Comparison of ENCODE assay signal across 8 cellular contexts in genomic region chr11:64284962-64285884, GRCh38. TPM values are rescaled to one million over a fixed set of nuclear protein-coding genes. Genes with fewer than 3 reads are reported as not detected.
A peak's percentile ranks its signal among the peaks of the same experiment; 100 is the strongest.
DNase-seq lines count a peak whose midpoint lies in the region; ATAC-seq, FAIRE-seq and TF ChIP-seq lines count a peak whose summit lies in the region.

Gene GPR137 (plus strand): TSS chr11:64285848. CDS start chr11:64286525, 677 bp downstream.

- peak; percentile 3 for TF ChIP-seq POLR2A in breast epithelium (IDR thresholded peaks at IDR 0.05)

- TF ChIP-seq CTCF in WERI-Rb-1 (IDR thresholded peaks at IDR 0.05; ENCODE audit: low read depth, low read length), result no peak
- no peak for TF ChIP-seq CTCF in breast epithelium (IDR thresholded peaks at IDR 0.05)

- FAIRE-seq in small intestine (lab: Jason Lieb, UNC), result no peak

- DNase-seq in NCI-H187 (lab: John Stamatoyannopoulos, UW), result peak; percentile 64 to 83
- DNase-seq in NCI-H187 treated with DMSO at 0.1 percent for 48 hours (lab: John Stamatoyannopoulos, UW), result no peak
- DNase-seq in NCI-H2107 (lab: John Stamatoyannopoulos, UW), result peak; percentile 83
- DNase-seq in WERI-Rb-1, result peak; percentile 83
- peak; percentile 81 to 90 for DNase-seq in breast epithelium (ENCODE audit: low spot score in 2 of 2)
- peak; percentile 94 for DNase-seq in iPS-NIHi11 (ENCODE audit: low spot score)
- DNase-seq in small intestine, result peak; percentile 80

- peak; percentile 43 for ATAC-seq in HG02973 (IDR thresholded peaks at IDR 0.05; ENCODE audit: unreplicated experiment)

- H3K27ac ChIP-seq in WERI-Rb-1 (peak within 1 kb of the TSS; percentile 91), breast epithelium (peak within 1 kb of the TSS; percentile 93 to 98), small intestine (ENCODE audit: low read depth in 1 of 2, low read length in 1 of 2) (peak within 1 kb of the TSS; percentile 95 to 98)

- H3K4me1 ChIP-seq in breast epithelium, result peaks cover 3 to 21% of the 10 kb centered on the region in 2 donors
- H3K4me1 ChIP-seq in small intestine (ENCODE audit: control insufficient read depth in 2 of 2, insufficient read depth in 1 of 2, low read depth in 1 of 2, low read length in 1 of 2), result peaks cover 0 to 4% of the 10 kb centered on the region in 2 donors

- peaks cover 29% of the 10 kb centered on the region for H3K36me3 ChIP-seq in WERI-Rb-1
- no peaks in the 10 kb centered on the region for H3K36me3 ChIP-seq in breast epithelium
- no peaks in the 10 kb centered on the region for H3K36me3 ChIP-seq in small intestine (ENCODE audit: control insufficient read depth in 2 of 2, insufficient read depth in 2 of 2, low read length in 2 of 2)

- H3K27me3 ChIP-seq in WERI-Rb-1 (ENCODE audit: insufficient read depth, low read depth, severe bottlenecking), result no peaks in the 10 kb centered on the region
- no peaks in the 10 kb centered on the region for H3K27me3 ChIP-seq in breast epithelium
- no peaks in the 10 kb centered on the region for H3K27me3 ChIP-seq in small intestine (ENCODE audit: control insufficient read depth in 2 of 2, insufficient read depth in 2 of 2, low read length in 2 of 2)

- 0 to 1% (median 0%) methylated on average over 63 to 102 of the region's 102 CpGs for WGBS in small intestine, 3 donors

- H3K4me3 ChIP-seq in WERI-Rb-1 (ENCODE audit: low read depth, low read length), result peak within 1 kb of the TSS; percentile 96
- H3K4me3 ChIP-seq in breast epithelium, result peak within 1 kb of the TSS; percentile 84 to 91 (median 91)
- H3K4me3 ChIP-seq in small intestine (ENCODE audit: low read depth in 1 of 2, low read length in 2 of 2), result peak within 1 kb of the TSS; percentile 67 to 79

- intact Hi-C loops in breast epithelium (cut with DNase I; ENCODE audit: low total_unique reads), result no loop called here

- H3K9me3 ChIP-seq in WERI-Rb-1 (ENCODE audit: severe bottlenecking), result no peaks in the 10 kb centered on the region
- no peaks in the 10 kb centered on the region for H3K9me3 ChIP-seq in breast epithelium
- H3K9me3 ChIP-seq in small intestine (ENCODE audit: control insufficient read depth, low read depth), result no peaks in the 10 kb centered on the region

RNA-seq across cellular contexts. Expression of gene GPR137, which starts in this region (rescaled TPM):
- total RNA-seq in breast epithelium, result 10 to 100 TPM in 2 of 3 donors, 1 to 10 TPM in 1; 8.9 to 14.7 (median 11.1) TPM
- 10 to 100 TPM; 16.5 to 27.9 (median 18.4) TPM for polyA plus RNA-seq in small intestine
